28 cellular contexts compared by ENCODE assay signal in the genomic region with DNA sequence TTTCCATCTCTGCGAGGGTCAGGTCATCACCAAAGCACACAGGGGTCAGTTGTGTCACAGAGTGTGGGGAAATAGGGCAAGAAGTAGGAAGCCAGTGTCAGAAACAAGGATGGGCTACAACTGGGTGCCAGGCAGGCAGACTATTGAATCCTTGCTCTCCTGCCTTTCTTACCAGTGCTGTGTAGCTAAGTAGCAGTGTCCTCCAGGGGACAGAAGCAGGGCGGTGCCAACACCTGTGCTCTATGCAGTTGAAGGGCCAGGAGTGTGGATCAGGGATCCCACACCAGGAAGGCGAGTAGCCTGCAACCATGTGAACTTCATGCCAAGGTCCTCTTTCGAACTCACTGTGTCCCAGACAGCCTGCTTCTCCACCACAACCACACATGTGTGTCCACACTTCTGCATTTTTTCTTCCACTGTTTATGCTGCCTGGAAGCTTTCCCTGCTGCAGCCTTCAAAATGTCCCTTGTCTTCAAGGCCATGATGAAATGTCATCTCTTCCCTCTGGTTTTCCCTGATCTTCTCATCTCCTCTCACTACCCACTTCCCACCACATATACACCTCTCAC. TPM values are rescaled to one million over a fixed set of nuclear protein-coding genes. Genes with fewer than 3 reads are reported as not detected.
"Had no signal": no experiment of that assay in that cellular context is flagged by ENCODE, and none has a peak within 500 bp of the region (broad histone marks: within the 10 kb centered on the region; RNA-seq: fewer than 3 reads in every experiment).

No MANE protein-coding gene starts in this region.

- H3K4me3 Mint-ChIP-seq: activated naive CD4-positive, alpha-beta T cell treated with anti-CD3 and anti-CD28 coated beads, Interleukin-2, amount 10 ng/mL, durations not matched to agents 7 days and 5 days; activated naive CD8-positive, alpha-beta T cell treated with anti-CD3 and anti-CD28 coated beads, Interleukin-2, amount 10 ng/mL, durations not matched to agents 7 days and 5 days; activated T-helper 1 cell treated with anti-CD3 and anti-CD28 coated beads, Interleukin-12 subunit alpha, Interleukin-12 subunit beta, Interleukin-2, Interleukin-4 antibody, amounts not matched to agents 30 ng/mL and 10 ng/mL and 1 ng/mL, durations not matched to agents 14 hours and 24 hours and 36 hours; mesothelial cell of epicardium; naive B cell had no signal

- H3K36me3 Mint-ChIP-seq: activated naive CD4-positive, alpha-beta T cell treated with anti-CD3 and anti-CD28 coated beads, Interleukin-2, amount 10 ng/mL, durations not matched to agents 7 days and 5 days; activated naive CD8-positive, alpha-beta T cell treated with anti-CD3 and anti-CD28 coated beads, Interleukin-2, amount 10 ng/mL, durations not matched to agents 7 days and 5 days; mesothelial cell of epicardium had no signal

- H3K27ac Mint-ChIP-seq: activated naive CD4-positive, alpha-beta T cell treated with anti-CD3 and anti-CD28 coated beads, Interleukin-2, amount 10 ng/mL, durations not matched to agents 7 days and 5 days; activated naive CD8-positive, alpha-beta T cell treated with anti-CD3 and anti-CD28 coated beads, Interleukin-2, amount 10 ng/mL, durations not matched to agents 7 days and 5 days; activated T-helper 1 cell treated with anti-CD3 and anti-CD28 coated beads, Interleukin-12 subunit alpha, Interleukin-12 subunit beta, Interleukin-2, Interleukin-4 antibody, amounts not matched to agents 30 ng/mL and 10 ng/mL and 1 ng/mL, durations not matched to agents 14 hours and 24 hours and 36 hours; mesothelial cell of epicardium; naive B cell had no signal

- H3K27me3 Mint-ChIP-seq: activated naive CD8-positive, alpha-beta T cell treated with anti-CD3 and anti-CD28 coated beads, Interleukin-2, amount 10 ng/mL, durations not matched to agents 7 days and 5 days had no signal

- H3K9me3 Mint-ChIP-seq: activated naive CD4-positive, alpha-beta T cell treated with anti-CD3 and anti-CD28 coated beads, Interleukin-2, amount 10 ng/mL, durations not matched to agents 7 days and 5 days; activated naive CD8-positive, alpha-beta T cell treated with anti-CD3 and anti-CD28 coated beads, Interleukin-2, amount 10 ng/mL, durations not matched to agents 7 days and 5 days; activated T-helper 1 cell treated with anti-CD3 and anti-CD28 coated beads, Interleukin-12 subunit alpha, Interleukin-12 subunit beta, Interleukin-2, Interleukin-4 antibody, amounts not matched to agents 30 ng/mL and 10 ng/mL and 1 ng/mL, durations not matched to agents 14 hours and 24 hours and 36 hours; mesothelial cell of epicardium had no signal

- ATAC-seq: esophagus mucosa, left cardiac atrium, left ventricle myocardium superior, psoas muscle had no signal

- H3K4me1 Mint-ChIP-seq: activated naive CD4-positive, alpha-beta T cell treated with anti-CD3 and anti-CD28 coated beads, Interleukin-2, amount 10 ng/mL, durations not matched to agents 7 days and 5 days; activated naive CD8-positive, alpha-beta T cell treated with anti-CD3 and anti-CD28 coated beads, Interleukin-2, amount 10 ng/mL, durations not matched to agents 7 days and 5 days; naive B cell had no signal

- DNase-seq: activated CD4-positive, alpha-beta T cell treated with anti-CD3 and anti-CD28 coated beads for 4 hours; activated CD4-positive, alpha-beta T cell treated with anti-CD3 and anti-CD28 coated beads, Interleukin-2, amount 50 U/mL, for 48 hours; activated CD8-positive, alpha-beta memory T cell treated with anti-CD3 and anti-CD28 coated beads, Interleukin-2, amount 50 U/mL, for 4 hours; activated effector memory CD4-positive, alpha-beta T cell treated with anti-CD3 and anti-CD28 coated beads, Interleukin-2, amount 50 U/mL, for 16 hours; activated naive CD4-positive, alpha-beta T cell treated with anti-CD3 and anti-CD28 coated beads, Interleukin-2, amount 10 ng/mL, durations not matched to agents 7 days and 5 days; activated naive CD8-positive, alpha-beta T cell treated with anti-CD3 and anti-CD28 coated beads, Interleukin-2, amount 10 ng/mL, durations not matched to agents 7 days and 5 days; activated T-cell treated with anti-CD3 and anti-CD28 coated beads, Interleukin-2, amount 50 U/mL, for 1 hour; central memory CD4-positive, alpha-beta T cell; head of caudate nucleus; left cardiac atrium; left ventricle myocardium superior; mammary epithelial cell; naive B cell; nucleus accumbens; psoas muscle; stimulated activated CD4-positive, alpha-beta T cell treated with anti-CD3 and anti-CD28 coated beads, Interleukin-15, amount 100 ng/mL, for 24 hours; stimulated activated CD4-positive, alpha-beta T cell treated with anti-CD3 and anti-CD28 coated beads, Interleukin-2, amount 100 ng/mL, for 24 hours; stimulated activated naive CD4-positive, alpha-beta T cell treated with Interleukin-2 at 50 U/mL for 16 hours had no signal

RNA-seq across cellular contexts. Expression of a gene that starts 25.4 kb away (rescaled TPM):
- total RNA-seq: activated CD8-positive, alpha-beta memory T cell treated with anti-CD3 and anti-CD28 coated beads for 36 hours; activated naive CD8-positive, alpha-beta T cell treated with anti-CD3 and anti-CD28 coated beads, Interleukin-2, amount 10 ng/mL, durations not matched to agents 7 days and 5 days; activated T-helper 1 cell treated with anti-CD3 and anti-CD28 coated beads, Interleukin-12 subunit alpha, Interleukin-12 subunit beta, Interleukin-2, Interleukin-4 antibody, amounts not matched to agents 30 ng/mL and 10 ng/mL and 1 ng/mL, durations not matched to agents 14 hours and 24 hours and 36 hours; astrocyte; breast epithelium; esophagus mucosa; left cardiac atrium; left ventricle myocardium superior; mammary epithelial cell; mesothelial cell of epicardium; psoas muscle; smooth muscle cell; T-helper 1 cell treated with Interleukin-12 subunit alpha and Interleukin-12 subunit beta and Interleukin-4 antibody, amounts not matched to agents 30 ng/mL and 1 ng/mL, for 36 hours; temporal lobe; tibial nerve had no signal
